In genomic region chr3:69855436-69856162, GRCh38 we compare ENCODE assay signal across 1 cellular context.
TF ChIP-seq lines count a peak whose summit lies in the region.

No MANE protein-coding gene starts in this region.

TF ChIP-seq in GM12878, 131 proteins besides CTCF, POLR2A, EP300 and RAD21 (continued from another document):
- TF ChIP-seq ZNF592 (IDR thresholded peaks at IDR 0.05) (no peak), NFXL1 (IDR thresholded peaks at IDR 0.05; ENCODE audit: borderline replicate concordance) (no peak), MAX (IDR thresholded peaks at IDR 0.05; ENCODE audit: low read depth, low read length) (no peak), RCOR1 (conservative IDR thresholded peaks at IDR 0.05; ENCODE audit: low read depth, low read length) (no peak), SMC3 (IDR thresholded peaks at IDR 0.05; ENCODE audit: borderline replicate concordance, low read length) (no peak), PAX5 (IDR thresholded peaks at IDR 0.05; ENCODE audit: borderline replicate concordance, low read depth, low read length) (no peak), LARP7 (IDR thresholded peaks at IDR 0.05) (no peak), ETV6 (conservative IDR thresholded peaks at IDR 0.05 in 1 of 2, IDR thresholded peaks at IDR 0.05 in 1 of 2; ENCODE audit: borderline replicate concordance in 1 of 2, low read depth in 1 of 2) (no peak), USF2 (IDR thresholded peaks at IDR 0.05; ENCODE audit: borderline replicate concordance, low read depth, low read length) (no peak), CEBPZ (IDR thresholded peaks at IDR 0.05; ENCODE audit: low read depth, low read length) (no peak), IRF3 (IDR thresholded peaks at IDR 0.05) (no peak), MXI1 (IDR thresholded peaks at IDR 0.05; ENCODE audit: low read depth, low read length) (no peak)
